ENCODE assay signal across 23 cellular contexts in genomic region chr2:153221506-153221905, GRCh38.
"Had no signal": no experiment of that assay in that cellular context is flagged by ENCODE, and none has a peak within 500 bp of the region (broad histone marks: within the 10 kb centered on the region; RNA-seq: fewer than 3 reads in every experiment).

No MANE protein-coding gene starts in this region.

- H3K27ac ChIP-seq: neural progenitor cell, ovary, parathyroid adenoma, psoas muscle, right lobe of liver, sigmoid colon, stomach, suprapubic skin, testis, tibial artery, transverse colon, vagina had no signal

- H3K27me3 ChIP-seq: neural progenitor cell, ovary, right lobe of liver, sigmoid colon, stomach, suprapubic skin, testis, tibial artery, transverse colon, vagina had no signal

- DNase-seq: natural killer cell; occipital lobe; ovary; psoas muscle; right cardiac atrium; sigmoid colon; small intestine; stimulated activated CD4-positive, alpha-beta T cell treated with anti-CD3 and anti-CD28 coated beads, Interleukin-15, amount 100 ng/mL, for 24 hours; stimulated activated CD4-positive, alpha-beta T cell treated with anti-CD3 and anti-CD28 coated beads, Interleukin-2, amount 100 ng/mL, for 24 hours; stimulated activated CD4-positive, alpha-beta T cell treated with anti-CD3 and anti-CD28 coated beads, Interleukin-2, amount 100 ng/mL, for 48 hours; stimulated activated CD4-positive, alpha-beta T cell treated with anti-CD3 and anti-CD28 coated beads, Interleukin-4, amount 100 ng/mL, for 24 hours; stimulated activated naive B cell treated with anti-CD40 and anti-IgM and Interleukin-4, amounts not matched to agents 10 μg/mL and 1 μg/mL and 100 μg/mL, for 72 hours; stimulated activated naive CD4-positive, alpha-beta T cell treated with Interleukin-2 at 50 U/mL for 16 hours; stomach; testis; tibial artery; transverse colon had no signal

- H3K79me2 ChIP-seq: parathyroid adenoma had no signal

- FAIRE-seq: small intestine had no signal

- H3K9me3 ChIP-seq: ovary, sigmoid colon, suprapubic skin, testis, transverse colon, vagina had no signal

- H3K36me3 ChIP-seq: neural progenitor cell, ovary, right lobe of liver, sigmoid colon, stomach, suprapubic skin, tibial artery, transverse colon, vagina had no signal

- H3K4me3 ChIP-seq: neural progenitor cell, ovary, psoas muscle, right lobe of liver, sigmoid colon, stomach, suprapubic skin, tibial artery, transverse colon, vagina had no signal

- H3K4me1 ChIP-seq: neural progenitor cell, parathyroid adenoma, psoas muscle, right lobe of liver, sigmoid colon, stomach, suprapubic skin, testis, tibial artery, transverse colon, vagina had no signal

- H3K9ac ChIP-seq: neural progenitor cell, parathyroid adenoma had no signal

- ATAC-seq: natural killer cell; psoas muscle; right cardiac atrium; stimulated activated effector memory CD8-positive, alpha-beta T cell treated with anti-CD3 and anti-CD28 coated beads, Interleukin-12 subunit alpha, Interleukin-12 subunit beta, amount 100 ng/mL, for 72 hours; stimulated activated naive B cell treated with anti-CD40 and anti-IgM and Interleukin-4, amounts not matched to agents 10 μg/mL and 1 μg/mL and 100 μg/mL, for 72 hours had no signal

- H3K4me2 ChIP-seq: neural progenitor cell had no signal

- H2AFZ ChIP-seq: neural progenitor cell, parathyroid adenoma had no signal
